ENCODE assay signal across 8 cellular contexts in genomic region chr4:182937268-182938208, GRCh38. TPM values are rescaled to one million over a fixed set of nuclear protein-coding genes. Genes with fewer than 3 reads are reported as not detected.
DNase-seq lines count a peak whose midpoint lies in the region; ATAC-seq and TF ChIP-seq lines count a peak whose summit lies in the region.

No MANE protein-coding gene starts in this region.

- peak overlapping the region; percentile 76 for H3K9ac ChIP-seq in mesenchymal stem cell (ENCODE audit: low read length)

- H3K36me3 ChIP-seq in mesenchymal stem cell (ENCODE audit: control insufficient read depth in 1 of 2, insufficient read depth in 2 of 2, low read depth in 1 of 2, low read length in 2 of 2) (no peaks in the 10 kb centered on the region), tibial artery (no peaks in the 10 kb centered on the region)

- ATAC-seq in GM19372 (IDR thresholded peaks at IDR 0.05; ENCODE audit: low read depth, unreplicated experiment): peak; percentile 25
- peak; percentile 27 for ATAC-seq in HG02588 (IDR thresholded peaks at IDR 0.05; ENCODE audit: unreplicated experiment)
- ATAC-seq in HG03521 (IDR thresholded peaks at IDR 0.05; ENCODE audit: unreplicated experiment): peak; percentile 45

- no peak overlapping the region for H4K8ac ChIP-seq in mesenchymal stem cell (ENCODE audit: low read length)

- intact Hi-C loops in tibial artery (cut with DNase I; ENCODE audit: low total_unique reads): loop anchor here (2.0 to 10.0 kb wide), 2 partner anchors 127 to 325 kb away; no protein-coding TSS in a partner anchor

- no peak overlapping the region for H3K4ac ChIP-seq in mesenchymal stem cell (ENCODE audit: low read depth in 1 of 2, low read length in 2 of 2)

- TF ChIP-seq CTCF in tibial artery (IDR thresholded peaks at IDR 0.05): no peak

- H2AK5ac ChIP-seq in mesenchymal stem cell (ENCODE audit: low read length, severe bottlenecking): no peak overlapping the region

- no peak overlapping the region for H3K4me3 ChIP-seq in mesenchymal stem cell (ENCODE audit: insufficient read depth in 1 of 2, low read depth in 1 of 2, low read length in 2 of 2)
- no peak overlapping the region for H3K4me3 ChIP-seq in tibial artery

- 98% methylated on average over 2 of the region's 5 CpGs for WGBS in mesenchymal stem cell

- no peak for DNase-seq in mesenchymal stem cell
- DNase-seq in middle frontal gyrus (ENCODE audit: extremely low spot score, low spot score): no peak
- no peak for DNase-seq in effector CD4-positive, alpha-beta T cell
- no peak for DNase-seq in AG20443 (ENCODE audit: low spot score)
- no peak for DNase-seq in tibial artery

- H3K18ac ChIP-seq in mesenchymal stem cell (ENCODE audit: low read depth in 1 of 2, low read length in 2 of 2): no peak overlapping the region

- no peak overlapping the region for H2BK15ac ChIP-seq in mesenchymal stem cell (ENCODE audit: low read depth, poor library complexity, severe bottlenecking)

- no peak overlapping the region for H2AFZ ChIP-seq in mesenchymal stem cell (ENCODE audit: low read depth, low read length)

- H3K9me3 ChIP-seq in mesenchymal stem cell (ENCODE audit: control insufficient read depth, low read length): no peaks in the 10 kb centered on the region
- no peaks in the 10 kb centered on the region for H3K9me3 ChIP-seq in tibial artery

- H3K27me3 ChIP-seq in mesenchymal stem cell (ENCODE audit: control insufficient read depth in 1 of 2, insufficient read depth in 1 of 2, low read length in 2 of 2) (peaks cover 7 to 10% of the 10 kb centered on the region in 2 experiments), tibial artery (peaks cover 0 to 6% of the 10 kb centered on the region in 2 donors)

- H4K91ac ChIP-seq in mesenchymal stem cell (ENCODE audit: low read length): no peak overlapping the region

- no peak overlapping the region for H2BK120ac ChIP-seq in mesenchymal stem cell (ENCODE audit: low read depth, low read length)

- H2BK12ac ChIP-seq in mesenchymal stem cell (ENCODE audit: low read length in 2 of 2): no peak overlapping the region

- H3K23ac ChIP-seq in mesenchymal stem cell (ENCODE audit: low read length in 2 of 2): no peak overlapping the region

- no peaks in the 10 kb centered on the region for H3K79me1 ChIP-seq in mesenchymal stem cell (replicated peaks; ENCODE audit: low read length, poor library complexity, severe bottlenecking)

- no peaks in the 10 kb centered on the region for H3K4me1 ChIP-seq in mesenchymal stem cell (ENCODE audit: control insufficient read depth, insufficient read depth, low read depth, low read length)
- H3K4me1 ChIP-seq in tibial artery: no peaks in the 10 kb centered on the region

- no peak overlapping the region for H3K4me2 ChIP-seq in mesenchymal stem cell (ENCODE audit: low read length, poor library complexity, severe bottlenecking)

- H3K14ac ChIP-seq in mesenchymal stem cell (ENCODE audit: low read length in 2 of 2): no peak overlapping the region

- no peak overlapping the region for H3K27ac ChIP-seq in mesenchymal stem cell (ENCODE audit: low read length, poor library complexity, severe bottlenecking)
- no peak overlapping the region for H3K27ac ChIP-seq in tibial artery

- H2BK5ac ChIP-seq in mesenchymal stem cell (ENCODE audit: low read depth, low read length, poor library complexity, severe bottlenecking): no peak overlapping the region

RNA-seq across cellular contexts. Expression of gene DCTD, which starts 20.4 kb away (rescaled TPM):
- 129 TPM for polyA plus RNA-seq in mesenchymal stem cell (2013, experiment 1 of 2)
- 133 TPM for polyA plus RNA-seq in mesenchymal stem cell (2013, experiment 2 of 2)
